In genomic region chr20:46311039-46311650, GRCh38 we compare ENCODE assay signal across 2 cellular contexts.
TF ChIP-seq lines count a peak whose summit lies in the region.

No MANE protein-coding gene starts in this region.

TF ChIP-seq in GM23338, 12 proteins besides CTCF, POLR2A, EP300 and RAD21 (continued from another document):
- no peak for TF ChIP-seq ZNF462 (CRISPR knock-in tag; IDR thresholded peaks at IDR 0.05)
- TF ChIP-seq CREB1 (CRISPR knock-in tag; IDR thresholded peaks at IDR 0.05; ENCODE audit: low read depth): no peak
- TF ChIP-seq NANOG (IDR thresholded peaks at IDR 0.05; ENCODE audit: borderline replicate concordance): no peak
- TF ChIP-seq JUNB (IDR thresholded peaks at IDR 0.05; ENCODE audit: unreplicated experiment): no peak
- no peak for TF ChIP-seq ZNF331 (CRISPR knock-in tag; IDR thresholded peaks at IDR 0.05; ENCODE audit: low read depth)
- TF ChIP-seq ETS1 (IDR thresholded peaks at IDR 0.05): no peak
- TF ChIP-seq POLR2AphosphoS5 (IDR thresholded peaks at IDR 0.05; ENCODE audit: low read depth): no peak
- no peak for TF ChIP-seq EZH2 (IDR thresholded peaks at IDR 0.05; ENCODE audit: low read depth, unreplicated experiment)

TF ChIP-seq in liver, 16 proteins besides CTCF, POLR2A, EP300 and RAD21 (continued from another document):
- no peak for TF ChIP-seq REST (IDR thresholded peaks at IDR 0.05)
- TF ChIP-seq NR2F2 (IDR thresholded peaks at IDR 0.05): no peak
- no peak for TF ChIP-seq FOXA1 (IDR thresholded peaks at IDR 0.05)
- no peak for TF ChIP-seq YY1 (IDR thresholded peaks at IDR 0.05)
- peak; percentile 35 for TF ChIP-seq SP1 (IDR thresholded peaks at IDR 0.05)
- no peak for TF ChIP-seq EGR1 (IDR thresholded peaks at IDR 0.05; ENCODE audit: low read depth in 2 of 2)
- no peak for TF ChIP-seq HNF4G (IDR thresholded peaks at IDR 0.05)
- TF ChIP-seq RXRA (IDR thresholded peaks at IDR 0.05): peak; percentile 34 to 44
- TF ChIP-seq, protein P1, sequence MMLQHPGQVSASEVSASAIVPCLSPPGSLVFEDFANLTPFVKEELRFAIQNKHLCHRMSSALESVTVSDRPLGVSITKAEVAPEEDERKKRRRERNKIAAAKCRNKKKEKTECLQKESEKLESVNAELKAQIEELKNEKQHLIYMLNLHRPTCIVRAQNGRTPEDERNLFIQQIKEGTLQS (IDR thresholded peaks at IDR 0.05): no peak
- TF ChIP-seq FOXA2 (IDR thresholded peaks at IDR 0.05): no peak
- TF ChIP-seq, protein P2, sequence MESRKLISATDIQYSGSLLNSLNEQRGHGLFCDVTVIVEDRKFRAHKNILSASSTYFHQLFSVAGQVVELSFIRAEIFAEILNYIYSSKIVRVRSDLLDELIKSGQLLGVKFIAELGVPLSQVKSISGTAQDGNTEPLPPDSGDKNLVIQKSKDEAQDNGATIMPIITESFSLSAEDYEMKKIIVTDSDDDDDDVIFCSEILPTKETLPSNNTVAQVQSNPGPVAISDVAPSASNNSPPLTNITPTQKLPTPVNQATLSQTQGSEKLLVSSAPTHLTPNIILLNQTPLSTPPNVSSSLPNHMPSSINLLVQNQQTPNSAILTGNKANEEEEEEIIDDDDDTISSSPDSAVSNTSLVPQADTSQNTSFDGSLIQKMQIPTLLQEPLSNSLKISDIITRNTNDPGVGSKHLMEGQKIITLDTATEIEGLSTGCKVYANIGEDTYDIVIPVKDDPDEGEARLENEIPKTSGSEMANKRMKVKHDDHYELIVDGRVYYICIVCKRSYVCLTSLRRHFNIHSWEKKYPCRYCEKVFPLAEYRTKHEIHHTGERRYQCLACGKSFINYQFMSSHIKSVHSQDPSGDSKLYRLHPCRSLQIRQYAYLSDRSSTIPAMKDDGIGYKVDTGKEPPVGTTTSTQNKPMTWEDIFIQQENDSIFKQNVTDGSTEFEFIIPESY (IDR thresholded peaks at IDR 0.05): no peak
- no peak for TF ChIP-seq GABPA (IDR thresholded peaks at IDR 0.05 in 1 of 2, conservative IDR thresholded peaks at IDR 0.05 in 1 of 2)
- TF ChIP-seq MAX (IDR thresholded peaks at IDR 0.05): no peak
- TF ChIP-seq TAF1 (conservative IDR thresholded peaks at IDR 0.05): no peak
TF ChIP-seq in liver: peak in this region for 3.
